Comparison of ENCODE assay signal across 29 cellular contexts in the genomic region with DNA sequence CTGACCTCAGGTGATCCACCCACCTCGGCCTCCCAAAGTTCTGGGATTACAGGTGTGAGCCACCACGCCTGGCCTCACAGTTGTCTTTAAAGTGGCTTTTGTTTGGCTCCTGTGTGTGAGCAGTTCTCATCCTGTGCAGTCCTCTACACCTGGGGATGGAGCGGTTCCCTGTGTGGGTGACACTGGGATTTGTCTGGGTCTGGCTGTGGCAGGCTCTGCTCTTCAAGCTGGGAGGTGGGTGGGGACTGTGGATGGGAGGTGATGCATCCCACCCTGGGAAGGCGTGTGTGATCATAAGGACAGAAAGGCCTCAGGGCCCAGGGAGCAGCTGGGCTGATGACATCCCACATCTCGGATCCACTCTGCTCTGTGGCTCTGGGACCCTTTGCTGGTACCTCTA.
"Had no signal": no experiment of that assay in that cellular context is flagged by ENCODE, and none has a peak within 500 bp of the region (broad histone marks: within the 10 kb centered on the region; RNA-seq: fewer than 3 reads in every experiment).

No MANE protein-coding gene starts in this region.

- ATAC-seq: esophagus mucosa; gastrocnemius medialis; heart right ventricle; left lobe of liver; naive thymus-derived CD4-positive, alpha-beta T cell; psoas muscle; right cardiac atrium; stimulated activated effector memory CD8-positive, alpha-beta T cell treated with anti-CD3 and anti-CD28 coated beads, Interleukin-12 subunit alpha, Interleukin-12 subunit beta, amount 100 ng/mL, for 72 hours had no signal

- H3K36me3 Mint-ChIP-seq: immature natural killer cell; naive thymus-derived CD4-positive, alpha-beta T cell; stimulated activated effector memory CD8-positive, alpha-beta T cell treated with anti-CD3 and anti-CD28 coated beads, Interleukin-12 subunit alpha, Interleukin-12 subunit beta, amount 100 ng/mL, for 72 hours; type B pancreatic cell had no signal

- H3K9me3 Mint-ChIP-seq: immature natural killer cell; nephron; stimulated activated effector memory CD8-positive, alpha-beta T cell treated with anti-CD3 and anti-CD28 coated beads, Interleukin-12 subunit alpha, Interleukin-12 subunit beta, amount 100 ng/mL, for 72 hours; type B pancreatic cell had no signal

- H3K27me3 ChIP-seq: gastrocnemius medialis, ovary, sigmoid colon, thyroid gland had no signal

- H3K4me3 ChIP-seq: gastrocnemius medialis, heart right ventricle, ovary, psoas muscle, sigmoid colon, stomach, thyroid gland had no signal

- H3K4me1 ChIP-seq: gastrocnemius medialis, heart right ventricle, psoas muscle, sigmoid colon, stomach, thyroid gland had no signal

- DNase-seq: cerebellar nuclear complex; cortex of kidney; effector CD4-positive, alpha-beta T cell; foreskin fibroblast; gastrocnemius medialis; heart right ventricle; hippocampal formation; immature natural killer cell; islet precursor cell; mammary epithelial cell; mesendoderm; midbrain; naive thymus-derived CD4-positive, alpha-beta T cell; occipital lobe; ovary; sigmoid colon; stimulated activated CD4-positive, alpha-beta T cell treated with anti-CD3 and anti-CD28 coated beads, Interleukin-2, amount 100 ng/mL, for 24 hours; stimulated activated CD4-positive, alpha-beta T cell treated with anti-CD3 and anti-CD28 coated beads, Interleukin-4, amount 100 ng/mL, for 24 hours; stimulated activated naive CD4-positive, alpha-beta T cell treated with Interleukin-2 at 50 U/mL for 16 hours; stomach; thyroid gland had no signal

- H3K4me1 Mint-ChIP-seq: immature natural killer cell; naive thymus-derived CD4-positive, alpha-beta T cell; nephron; stimulated activated effector memory CD8-positive, alpha-beta T cell treated with anti-CD3 and anti-CD28 coated beads, Interleukin-12 subunit alpha, Interleukin-12 subunit beta, amount 100 ng/mL, for 72 hours had no signal

- H3K27me3 Mint-ChIP-seq: type B pancreatic cell had no signal

- H3K4me3 Mint-ChIP-seq: immature natural killer cell; naive thymus-derived CD4-positive, alpha-beta T cell; nephron; stimulated activated effector memory CD8-positive, alpha-beta T cell treated with anti-CD3 and anti-CD28 coated beads, Interleukin-12 subunit alpha, Interleukin-12 subunit beta, amount 100 ng/mL, for 72 hours; type B pancreatic cell had no signal

- H3K27ac Mint-ChIP-seq: immature natural killer cell; naive thymus-derived CD4-positive, alpha-beta T cell; nephron; stimulated activated effector memory CD8-positive, alpha-beta T cell treated with anti-CD3 and anti-CD28 coated beads, Interleukin-12 subunit alpha, Interleukin-12 subunit beta, amount 100 ng/mL, for 72 hours; type B pancreatic cell had no signal

- H3K27ac ChIP-seq: epithelial cell of prostate, gastrocnemius medialis, heart right ventricle, ovary, psoas muscle, sigmoid colon, stomach, thyroid gland had no signal

- H3K9me3 ChIP-seq: gastrocnemius medialis, heart right ventricle, ovary, psoas muscle, sigmoid colon, stomach, thyroid gland had no signal

- H3K36me3 ChIP-seq: gastrocnemius medialis, heart right ventricle, ovary, sigmoid colon, stomach, thyroid gland had no signal
